ENCODE assay signal across 8 cellular contexts in genomic region chr1:16236091-16236494, GRCh38. TPM values are rescaled to one million over a fixed set of nuclear protein-coding genes. Genes with fewer than 3 reads are reported as not detected.
A peak's percentile ranks its signal among the peaks of the same experiment; 100 is the strongest.
DNase-seq lines count a peak whose midpoint lies in the region; ATAC-seq and TF ChIP-seq lines count a peak whose summit lies in the region.

No MANE protein-coding gene starts in this region.

- peak overlapping the region; percentile 85 for H3K4me3 Mint-ChIP-seq in progenitor cell of endocrine pancreas (ENCODE audit: low read depth)

- H3K27ac Mint-ChIP-seq in progenitor cell of endocrine pancreas = peak overlapping the region; percentile 91

- TF ChIP-seq CTCF in fibroblast of villous mesenchyme (IDR thresholded peaks at IDR 0.05; ENCODE audit: insufficient read depth, low read depth, low read length) (peak; percentile 15), progenitor cell of endocrine pancreas (IDR thresholded peaks at IDR 0.05; ENCODE audit: unreplicated experiment) (peak; percentile 31)

- no peaks in the 10 kb centered on the region for H3K27me3 Mint-ChIP-seq in progenitor cell of endocrine pancreas

- no peaks in the 10 kb centered on the region for H3K9me3 Mint-ChIP-seq in progenitor cell of endocrine pancreas (ENCODE audit: low read depth)

- H3K36me3 Mint-ChIP-seq in progenitor cell of endocrine pancreas (ENCODE audit: insufficient read depth) = no peaks in the 10 kb centered on the region

- H3K4me1 Mint-ChIP-seq in progenitor cell of endocrine pancreas (ENCODE audit: low read depth) = peaks cover 16% of the 10 kb centered on the region

- ATAC-seq in GM18867 (IDR thresholded peaks at IDR 0.05; ENCODE audit: unreplicated experiment) (peak; percentile 53), HG03103 (IDR thresholded peaks at IDR 0.05; ENCODE audit: low read depth, unreplicated experiment) (peak; percentile 33)

- H3K4me3 ChIP-seq in fibroblast of villous mesenchyme (ENCODE audit: low read depth, low read length) = peak overlapping the region; percentile 78

- DNase-seq in AG20443 (ENCODE audit: low spot score) = peak; percentile 42
- peak; percentile 86 for DNase-seq in NCI-H345 treated with DMSO at 0.1 percent for 48 hours (lab: John Stamatoyannopoulos, UW; ENCODE audit: unreplicated experiment)
- peak; percentile 39 for DNase-seq in activated T-cell treated with anti-CD3 and anti-CD28 coated beads for 1 hour (ENCODE audit: low read depth)
- peak; percentile 7 for DNase-seq in fibroblast of villous mesenchyme (ENCODE audit: low read depth)
- no peak for DNase-seq in progenitor cell of endocrine pancreas (ENCODE audit: low spot score, unreplicated experiment)
- DNase-seq in Ammon's horn (ENCODE audit: low spot score) = no peak

RNA-seq across cellular contexts. Expression of gene CPLANE2, which starts 0.9 kb away (rescaled TPM):
- total RNA-seq in fibroblast of villous mesenchyme = 13.0 and 15.1 TPM in 2 replicates
- total RNA-seq in progenitor cell of endocrine pancreas = 14.8 and 16.5 TPM in 2 replicates

RNA-seq across cellular contexts. Expression of gene ARHGEF19, which starts 23.6 kb away (rescaled TPM):
- total RNA-seq in fibroblast of villous mesenchyme (9.9 and 11.6 TPM in 2 replicates), progenitor cell of endocrine pancreas (146 and 151 TPM in 2 replicates)

Comparison
In these comparisons a context has a peak if more than half of its experiments do, and no peak if none do; other contexts are left out.
1. DNase-seq: peak in AG20443 (single experiment), NCI-H345 treated with DMSO at 0.1 percent for 48 hours (single experiment), activated T-cell treated with anti-CD3 and anti-CD28 coated beads for 1 hour (single experiment) and fibroblast of villous mesenchyme (single experiment); none in progenitor cell of endocrine pancreas (single experiment) and Ammon's horn (single experiment).
2. RNA of gene ARHGEF19, which starts 23.6 kb away (total RNA-seq): 146 to 151 TPM in progenitor cell of endocrine pancreas; 9.9 to 11.6 TPM in fibroblast of villous mesenchyme; every median in the first group is over 10 times any median in the second.